ENCODE assay signal across 22 cellular contexts in the genomic region with DNA sequence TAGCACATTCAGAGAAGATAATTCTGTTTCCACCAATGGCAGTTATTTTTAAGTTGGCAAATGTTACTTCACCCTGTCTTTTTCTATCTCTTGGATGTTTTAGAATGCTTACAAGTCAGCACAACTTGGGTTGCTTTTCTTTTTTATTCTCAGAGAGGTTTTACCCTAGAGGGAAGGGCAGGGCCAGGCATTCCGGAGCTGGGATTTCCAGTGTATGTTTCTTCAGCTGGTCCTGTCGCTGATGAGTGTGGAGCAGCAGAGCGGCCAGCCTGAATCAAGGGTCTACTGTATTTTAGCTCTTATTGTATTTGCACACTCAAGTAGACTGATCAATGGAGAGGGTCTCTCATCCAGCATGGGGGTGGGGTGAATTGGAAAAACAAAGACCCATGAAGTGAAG.
A peak's percentile ranks its signal among the peaks of the same experiment; 100 is the strongest.
DNase-seq lines count a peak whose midpoint lies in the region; ATAC-seq and TF ChIP-seq lines count a peak whose summit lies in the region.
"Had no signal": no experiment of that assay in that cellular context is flagged by ENCODE, and none has a peak within 500 bp of the region (broad histone marks: within the 10 kb centered on the region; RNA-seq: fewer than 3 reads in every experiment).

No MANE protein-coding gene starts in this region.

- intact Hi-C loops in Right ventricle myocardium inferior (cut with DNase I) (no loop called here), left ventricle myocardium inferior (cut with micrococcal nuclease) (no loop called here)

- peaks cover 14% of the 10 kb centered on the region for H3K4me1 Mint-ChIP-seq in osteocyte (ENCODE audit: unreplicated experiment)
- H3K4me1 Mint-ChIP-seq: B cell; CD4-positive, CD25-positive, alpha-beta regulatory T cell; GM23338; H9 had no signal

- WGBS in urinary bladder = 42% methylated on average over 3 of the region's 3 CpGs

- peaks cover 10% of the 10 kb centered on the region for H3K9me3 ChIP-seq in left ventricle myocardium inferior (replicated peaks)
- H3K9me3 ChIP-seq: BLaER1, Caco-2 had no signal

- H3K27ac ChIP-seq in left ventricle myocardium inferior (replicated peaks) (no peak overlapping the region), urinary bladder (ENCODE audit: low read depth) (peak overlapping the region; percentile 38)
- H3K27ac ChIP-seq: 22Rv1, BLaER1, C4-2B had no signal

- H3K36me3 Mint-ChIP-seq in osteocyte (ENCODE audit: unreplicated experiment) = no peaks in the 10 kb centered on the region
- H3K36me3 Mint-ChIP-seq: CD4-positive, CD25-positive, alpha-beta regulatory T cell; CD8-positive, alpha-beta T cell had no signal

- H3K27ac Mint-ChIP-seq in osteocyte (ENCODE audit: unreplicated experiment) = peak overlapping the region; percentile 54
- H3K27ac Mint-ChIP-seq: B cell; CD4-positive, CD25-positive, alpha-beta regulatory T cell; CD8-positive, alpha-beta T cell; GM23338; H9 had no signal

- H3K9me3 Mint-ChIP-seq in osteocyte (ENCODE audit: unreplicated experiment) = no peaks in the 10 kb centered on the region
- H3K9me3 Mint-ChIP-seq: CD8-positive, alpha-beta T cell; GM23338; H9 had no signal

- H3K4me1 ChIP-seq in left ventricle myocardium inferior = no peaks in the 10 kb centered on the region
- peaks cover 2% of the 10 kb centered on the region for H3K4me1 ChIP-seq in urinary bladder (ENCODE audit: insufficient read depth)
- H3K4me1 ChIP-seq: BLaER1, Caco-2 had no signal

- H3K4me3 ChIP-seq in left ventricle myocardium inferior (no peak overlapping the region), urinary bladder (ENCODE audit: low read depth, low read length) (no peak overlapping the region)
- H3K4me3 ChIP-seq: BLaER1, GM12878, GM23338 had no signal

- no peak overlapping the region for H3K4me3 Mint-ChIP-seq in osteocyte (ENCODE audit: unreplicated experiment)
- H3K4me3 Mint-ChIP-seq: B cell; CD4-positive, CD25-positive, alpha-beta regulatory T cell; CD8-positive, alpha-beta T cell; GM23338; H9 had no signal

- TF ChIP-seq CTCF in left ventricle myocardium inferior (IDR thresholded peaks at IDR 0.05; ENCODE audit: borderline replicate concordance) (no peak), osteocyte (IDR thresholded peaks at IDR 0.05) (no peak)

- DNase-seq in Right ventricle myocardium inferior (ENCODE audit: missing footprints) (no peak), left ventricle myocardium inferior (no peak), myocyte (ENCODE audit: low read depth) (peak; percentile 60), osteocyte (ENCODE audit: extremely low spot score, unreplicated experiment) (no peak), DMS 273 treated with DMSO at 0.1 percent for 48 hours (lab: John Stamatoyannopoulos, UW) (no peak), iPS-NIHi7 (ENCODE audit: extremely low spot score) (no peak)
- DNase-seq: Caco-2; CD4-positive, CD25-positive, alpha-beta regulatory T cell; CD8-positive, alpha-beta T cell; DMS79; EL; GDM1; H9 had no signal

- ATAC-seq in Right ventricle myocardium inferior (peak; percentile 28), HG03460 (IDR thresholded peaks at IDR 0.05; ENCODE audit: unreplicated experiment) (no peak)
- ATAC-seq: CD8-positive, alpha-beta T cell; GM12878; GM23338; HCT116 had no signal

- no peaks in the 10 kb centered on the region for H3K27me3 ChIP-seq in left ventricle myocardium inferior (ENCODE audit: low read depth)
- H3K27me3 ChIP-seq: BLaER1 had no signal

- H3K36me3 ChIP-seq in left ventricle myocardium inferior (no peaks in the 10 kb centered on the region), urinary bladder (ENCODE audit: insufficient read depth) (no peaks in the 10 kb centered on the region)
- H3K36me3 ChIP-seq: BLaER1 had no signal

- H3K27me3 Mint-ChIP-seq in osteocyte (ENCODE audit: unreplicated experiment) = peaks cover 8% of the 10 kb centered on the region
- H3K27me3 Mint-ChIP-seq: CD4-positive, CD25-positive, alpha-beta regulatory T cell had no signal
